In genomic region chr10:50260791-50261281, GRCh38 we compare ENCODE assay signal across 1 cellular context.
TF ChIP-seq lines count a peak whose summit lies in the region.

No MANE protein-coding gene starts in this region.

TF ChIP-seq in GM12878, 131 proteins besides CTCF, POLR2A, EP300 and RAD21 (continued from another document):
- TF ChIP-seq PAX5 (IDR thresholded peaks at IDR 0.05; ENCODE audit: borderline replicate concordance, low read depth, low read length): peak; percentile 92; the same call in 1 of the 2 replicates
- TF ChIP-seq ZBED1 (IDR thresholded peaks at IDR 0.05; ENCODE audit: borderline replicate concordance): peak; percentile 72; the same call in 1 of the 2 replicates
- TF ChIP-seq MYC (IDR thresholded peaks at IDR 0.05; ENCODE audit: insufficient read depth, insufficient read length, insufficient replicate concordance, low read length, severe bottlenecking): no peak
- no peak for TF ChIP-seq HDGF (IDR thresholded peaks at IDR 0.05)
- TF ChIP-seq DPF2 (IDR thresholded peaks at IDR 0.05): peak; percentile 21; the same call in 1 of the 2 replicates
- TF ChIP-seq IKZF2 (IDR thresholded peaks at IDR 0.05): peak; percentile 72 to 82; a peak in 3 of 4 replicates
- TF ChIP-seq NRF1 (conservative IDR thresholded peaks at IDR 0.05; ENCODE audit: low read depth, low read length): no peak
- TF ChIP-seq NR2C1 (IDR thresholded peaks at IDR 0.05): no peak
- no peak for TF ChIP-seq SIX5 (IDR thresholded peaks at IDR 0.05; ENCODE audit: low read depth, low read length, severe bottlenecking)
- peak; percentile 62; the same call in 1 of the 2 replicates for TF ChIP-seq FOXM1 (IDR thresholded peaks at IDR 0.05; ENCODE audit: low read depth, low read length)
- TF ChIP-seq ZNF687 (IDR thresholded peaks at IDR 0.05): no peak
- TF ChIP-seq JUNB (IDR thresholded peaks at IDR 0.05): peak; percentile 66
- peak; percentile 98 for TF ChIP-seq MEF2B (IDR thresholded peaks at IDR 0.05; ENCODE audit: partially characterized antibody, poor library complexity, severe bottlenecking)
- no peak for TF ChIP-seq STAT1 (conservative IDR thresholded peaks at IDR 0.05)
- TF ChIP-seq YBX1 (IDR thresholded peaks at IDR 0.05): no peak
- peak; percentile 75 for TF ChIP-seq IKZF1 (conservative IDR thresholded peaks at IDR 0.05)
- no peak for TF ChIP-seq MTA3 (IDR thresholded peaks at IDR 0.05; ENCODE audit: borderline replicate concordance, low read length)
- TF ChIP-seq RELB (IDR thresholded peaks at IDR 0.05; ENCODE audit: low read depth): peak; percentile 81
- no peak for TF ChIP-seq HCFC1 (IDR thresholded peaks at IDR 0.05; ENCODE audit: low read length)
- peak; percentile 89 for TF ChIP-seq NFIC (IDR thresholded peaks at IDR 0.05; ENCODE audit: low read depth, low read length)
- no peak for TF ChIP-seq E4F1 (IDR thresholded peaks at IDR 0.05; ENCODE audit: borderline replicate concordance, partially characterized antibody)
- peak; percentile 84 for TF ChIP-seq MTA2 (IDR thresholded peaks at IDR 0.05; ENCODE audit: low read depth)
- peak; percentile 82; the same call in 1 of the 2 replicates for TF ChIP-seq CBFB (IDR thresholded peaks at IDR 0.05; ENCODE audit: low read depth)
- TF ChIP-seq POLR2AphosphoS5 (IDR thresholded peaks at IDR 0.05; ENCODE audit: low read length): no peak
- no peak for TF ChIP-seq CHD1 (IDR thresholded peaks at IDR 0.05; ENCODE audit: low read depth, low read length)
- TF ChIP-seq NR2F1 (conservative IDR thresholded peaks at IDR 0.05): peak; percentile 79
- peak; percentile 61 for TF ChIP-seq NBN (IDR thresholded peaks at IDR 0.05)
- TF ChIP-seq TBL1XR1 (IDR thresholded peaks at IDR 0.05; ENCODE audit: low read depth, low read length): peak; percentile 92
- peak; percentile 33; the same call in 1 of the 2 replicates for TF ChIP-seq MXI1 (IDR thresholded peaks at IDR 0.05; ENCODE audit: low read depth, low read length)
- no peak for TF ChIP-seq ELK1 (IDR thresholded peaks at IDR 0.05; ENCODE audit: low read depth, low read length)
- peak; percentile 31 for TF ChIP-seq RELA (IDR thresholded peaks at IDR 0.05; ENCODE audit: borderline replicate concordance, partially characterized antibody)
- TF ChIP-seq TCF12 (IDR thresholded peaks at IDR 0.05; ENCODE audit: low read depth, low read length): no peak
- peak; percentile 89 for TF ChIP-seq RAD51 (IDR thresholded peaks at IDR 0.05)
